ENCODE assay signal across 17 cellular contexts in the genomic region with DNA sequence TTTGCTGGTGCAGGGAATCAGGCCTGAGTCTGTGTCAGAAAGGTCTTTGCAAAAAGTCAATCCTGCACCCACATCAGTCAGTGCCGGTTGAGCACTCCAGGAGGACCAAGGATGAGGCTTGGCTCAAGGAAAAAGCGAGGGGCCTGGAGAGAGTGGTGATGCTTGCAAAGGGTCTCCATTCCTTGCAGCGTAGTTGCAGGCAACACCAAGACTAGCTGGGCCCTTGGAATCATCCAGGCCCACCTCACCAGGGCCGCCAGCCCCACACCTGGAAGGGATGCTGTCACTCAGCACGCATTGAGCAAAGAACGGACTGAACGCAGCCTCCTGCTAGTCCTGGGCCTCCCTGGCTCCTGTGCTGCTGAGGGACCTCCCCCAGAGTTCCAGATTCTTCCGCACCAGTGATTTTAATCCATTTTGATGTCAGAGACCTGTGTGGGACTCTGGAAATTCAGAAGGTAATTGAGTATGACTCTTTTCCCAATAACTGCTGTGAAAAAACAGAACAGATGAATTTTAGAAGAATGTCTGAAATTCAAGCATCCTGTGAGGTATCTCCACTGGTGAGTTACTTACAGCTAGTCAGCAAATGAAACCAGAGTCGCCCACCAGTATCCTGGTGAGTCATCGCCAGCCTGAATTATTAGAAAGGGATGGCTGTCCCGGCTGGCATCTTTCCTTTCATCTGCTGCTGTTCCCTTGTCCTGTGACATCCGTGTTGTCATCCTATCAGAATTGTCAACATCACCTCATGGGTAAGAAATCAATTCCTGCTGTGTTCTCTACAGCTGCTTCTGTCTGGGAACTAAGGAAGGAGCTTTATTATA.
DNase-seq lines count a peak whose midpoint lies in the region; ATAC-seq and TF ChIP-seq lines count a peak whose summit lies in the region.
"Had no signal": no experiment of that assay in that cellular context is flagged by ENCODE, and none has a peak within 500 bp of the region (broad histone marks: within the 10 kb centered on the region; RNA-seq: fewer than 3 reads in every experiment).

No MANE protein-coding gene starts in this region.

- H3K27ac ChIP-seq in RWPE1 (no peak overlapping the region), aorta (ENCODE audit: low read depth in 1 of 2, low read length in 2 of 2) (no peak overlapping the region)
- H3K27ac ChIP-seq: coronary artery, ovary had no signal

- CTCF ChIA-PET in RWPE1 (lab: Yijun Ruan, JAX): no interaction called here

- no peaks in the 10 kb centered on the region for H3K27me3 ChIP-seq in aorta (ENCODE audit: control insufficient read depth in 1 of 2, insufficient read depth in 2 of 2, low read length in 1 of 2)
- H3K27me3 ChIP-seq: ovary had no signal

- POLR2A ChIA-PET in RWPE1 (lab: Yijun Ruan, JAX; ENCODE audit: low non-redundant PET): no interaction called here

- DNase-seq in COLO829 (ENCODE audit: low spot score): peak; percentile 59
- DNase-seq in RWPE1 (ENCODE audit: low spot score): peak; percentile 11
- peak; percentile 39 for DNase-seq in fibroblast of gingiva (ENCODE audit: low read depth)
- peak; percentile 8 for DNase-seq in occipital lobe (lab: John Stamatoyannopoulos, UW)
- DNase-seq in DMS153 (lab: John Stamatoyannopoulos, UW): no peak
- DNase-seq in aorta: no peak
- DNase-seq in NCI-H2227 treated with DMSO at 0.1 percent for 48 hours (lab: John Stamatoyannopoulos, UW): no peak
- DNase-seq: activated CD4-positive, alpha-beta T cell treated with anti-CD3 and anti-CD28 coated beads, Interleukin-2, amount 50 U/mL, for 4 hours; activated effector memory CD4-positive, alpha-beta T cell treated with anti-CD3 and anti-CD28 coated beads, Interleukin-2, amount 50 U/mL, for 16 hours; Caco-2; NCI-H2171; OCI-M1; stimulated activated naive CD8-positive, alpha-beta T cell treated with anti-CD3 and anti-CD28 coated beads, Interleukin-15, Interleukin-2, amounts not matched to agents 100 U/mL and 50 U/mL, for 24 hours had no signal

- no peak for TF ChIP-seq CTCF in RWPE1 (conservative IDR thresholded peaks at IDR 0.05; ENCODE audit: low read depth)

- 89 to 90% methylated on average over 12 of the region's 12 CpGs for WGBS in aorta, 2 donors

- intact Hi-C loops in aorta (cut with DNase I): no loop called here

- no peaks in the 10 kb centered on the region for H3K9me3 ChIP-seq in aorta (ENCODE audit: control insufficient read depth, low read length)
- H3K9me3 ChIP-seq: Caco-2, ovary had no signal

- H3K4me3 ChIP-seq in aorta (ENCODE audit: low read length in 2 of 2): no peak overlapping the region
- H3K4me3 ChIP-seq: coronary artery, GM12878, ovary had no signal

- no peaks in the 10 kb centered on the region for H3K36me3 ChIP-seq in aorta (ENCODE audit: control insufficient read depth in 1 of 2, insufficient read depth in 2 of 2, low read length in 1 of 2)
- H3K36me3 ChIP-seq: ovary had no signal

- no peaks in the 10 kb centered on the region for H3K4me1 ChIP-seq in aorta (ENCODE audit: control insufficient read depth in 1 of 2, insufficient read depth in 2 of 2, low read length in 2 of 2)
- H3K4me1 ChIP-seq: Caco-2 had no signal

- ATAC-seq in GM21367 (IDR thresholded peaks at IDR 0.05; ENCODE audit: unreplicated experiment) (no peak), aorta (ENCODE audit: low FRiP score) (no peak)
- ATAC-seq: GM12878; stimulated activated naive CD8-positive, alpha-beta T cell treated with anti-CD3 and anti-CD28 coated beads, Interleukin-15, Interleukin-2, amounts not matched to agents 100 U/mL and 50 U/mL, for 24 hours had no signal

Comparison
In these comparisons a context has a peak if more than half of its experiments do, and no peak if none do; other contexts are left out.
1. DNase-seq: peak in COLO829 (single experiment), RWPE1 (single experiment), fibroblast of gingiva (single experiment) and occipital lobe (single experiment); none in DMS153 (single experiment), aorta (0 of 2) and NCI-H2227 treated with DMSO at 0.1 percent for 48 hours (single experiment).